In genomic region chr4:111836601-111837000, GRCh38 we compare ENCODE assay signal across 17 cellular contexts.
A peak's percentile ranks its signal among the peaks of the same experiment; 100 is the strongest.
DNase-seq lines count a peak whose midpoint lies in the region; ATAC-seq and TF ChIP-seq lines count a peak whose summit lies in the region.
"Had no signal": no experiment of that assay in that cellular context is flagged by ENCODE, and none has a peak within 500 bp of the region (broad histone marks: within the 10 kb centered on the region; RNA-seq: fewer than 3 reads in every experiment).

No MANE protein-coding gene starts in this region.

- no peaks in the 10 kb centered on the region for H3K36me3 ChIP-seq in GM23338 (ENCODE audit: insufficient read depth)
- no peaks in the 10 kb centered on the region for H3K36me3 ChIP-seq in WERI-Rb-1
- H3K36me3 ChIP-seq in neuronal stem cell (replicated peaks in 1 of 2; ENCODE audit: control insufficient read depth in 2 of 2, insufficient read depth in 2 of 2, low read length in 2 of 2), result no peaks in the 10 kb centered on the region
- no peaks in the 10 kb centered on the region for H3K36me3 ChIP-seq in right lobe of liver
- no peaks in the 10 kb centered on the region for H3K36me3 ChIP-seq in body of pancreas (replicated peaks in 1 of 2; ENCODE audit: insufficient read depth in 1 of 2, low read depth in 2 of 2)
- H3K36me3 ChIP-seq in heart right ventricle, result no peaks in the 10 kb centered on the region
- H3K36me3 ChIP-seq: BLaER1 had no signal

- intact Hi-C loops in right lobe of liver (cut with DNase I) (no loop called here), body of pancreas (cut with DNase I) (no loop called here), MCF 10A (cut with micrococcal nuclease) (no loop called here), heart right ventricle (cut with DNase I) (no loop called here)

- H3K14ac ChIP-seq in neuronal stem cell (ENCODE audit: low read length), result no peak overlapping the region

- H3K23ac ChIP-seq in neuronal stem cell (ENCODE audit: low read depth, low read length, poor library complexity), result no peak overlapping the region

- H3K4me2 ChIP-seq in GM23338, result no peak overlapping the region
- H3K4me2 ChIP-seq in neuronal stem cell (ENCODE audit: insufficient read depth, low read length, poor library complexity, severe bottlenecking), result no peak overlapping the region
- H3K4me2 ChIP-seq: A549, BLaER1 had no signal

- TF ChIP-seq CTCF in GM23338 (conservative IDR thresholded peaks at IDR 0.05; ENCODE audit: low read depth in 2 of 2) (no peak), WERI-Rb-1 (IDR thresholded peaks at IDR 0.05; ENCODE audit: low read depth, low read length) (peak; percentile 58), right lobe of liver (IDR thresholded peaks at IDR 0.05) (no peak), body of pancreas (IDR thresholded peaks at IDR 0.05) (no peak), MCF 10A (IDR thresholded peaks at IDR 0.05; ENCODE audit: unreplicated experiment) (no peak), heart right ventricle (IDR thresholded peaks at IDR 0.05) (no peak)

- no peak overlapping the region for H3K4me3 Mint-ChIP-seq in GM23338
- no peak overlapping the region for H3K4me3 Mint-ChIP-seq in MCF 10A (ENCODE audit: unreplicated experiment)
- H3K4me3 Mint-ChIP-seq: CD8-positive, alpha-beta memory T cell; HFFc6 had no signal

- CTCF ChIA-PET in MCF 10A (lab: Yijun Ruan, JAX), result interaction anchor here (0.6 to 1.7 kb wide), 3 partner anchors 18 to 195 kb away, joined by 3 to 6 read pairs (median 3); no protein-coding TSS in a partner anchor

- no peak for ATAC-seq in GM23338
- ATAC-seq in right lobe of liver, result no peak
- no peak for ATAC-seq in body of pancreas
- ATAC-seq in heart right ventricle, result no peak
- ATAC-seq: A549, GM12878, HepG2 had no signal

- H2BK120ac ChIP-seq in neuronal stem cell (ENCODE audit: low read depth, low read length), result no peak overlapping the region

- no peak overlapping the region for H2BK15ac ChIP-seq in neuronal stem cell (ENCODE audit: low read length)

- H2AFZ ChIP-seq in GM23338, result 0 out of 2 replicates have a peak overlapping the region, but pooled peaks have one; percentile 1
- no peak overlapping the region for H2AFZ ChIP-seq in neuronal stem cell (ENCODE audit: low read length)

- no peaks in the 10 kb centered on the region for H3K79me1 ChIP-seq in neuronal stem cell (ENCODE audit: low read depth, low read length)

- no peaks in the 10 kb centered on the region for H3K27me3 Mint-ChIP-seq in GM23338 (ENCODE audit: insufficient read depth, low read depth, poor library complexity)
- peaks cover 40% of the 10 kb centered on the region for H3K27me3 Mint-ChIP-seq in MCF 10A (ENCODE audit: insufficient read depth, unreplicated experiment)
- H3K27me3 Mint-ChIP-seq: CD8-positive, alpha-beta memory T cell had no signal

- no peak overlapping the region for H2AK5ac ChIP-seq in neuronal stem cell (ENCODE audit: low read depth, low read length)

- BruUV-seq in MCF 10A (replicated peaks; lab: Mats Ljungman, UMichigan), result no TSS peak

- H3K9ac ChIP-seq in neuronal stem cell (ENCODE audit: low read depth, low read length, poor library complexity), result no peak overlapping the region
- H3K9ac ChIP-seq: BLaER1 had no signal

- no CpG with 5 or more reads among the region's 3 CpGs for WGBS in neuronal stem cell (ENCODE audit: extremely low coverage in 2 of 2, insufficient read length in 2 of 2, insufficient replicate concordance in 1 of 2), 2 donors
- 76% methylated on average over 3 of the region's 3 CpGs for WGBS in right lobe of liver (ENCODE audit: insufficient coverage, low coverage, low lambda C conversion rate, missing lambda C conversion rate)
- WGBS in body of pancreas, 2 donors, result 63 to 81% methylated on average over 3 of the region's 3 CpGs
- 86 to 93% methylated on average over 3 of the region's 3 CpGs for WGBS in heart right ventricle, 2 donors

- no peaks in the 10 kb centered on the region for H4K20me1 ChIP-seq in GM23338 (replicated peaks; ENCODE audit: insufficient read depth)
- H4K20me1 ChIP-seq: BLaER1 had no signal

- DNase-seq in GM23338 (ENCODE audit: low spot score) (no peak), NCI-H69 (lab: John Stamatoyannopoulos, UW) (peak; percentile 68), WERI-Rb-1 (peak; percentile 73), neuronal stem cell (ENCODE audit: low spot score) (no peak), right lobe of liver (no peak), body of pancreas (no peak), MCF 10A (ENCODE audit: unreplicated experiment) (no peak), heart right ventricle (no peak)
- DNase-seq: Caco-2; CD8-positive, alpha-beta memory T cell; DMS79; HCEC 1CT; HFFc6 had no signal

- no peaks in the 10 kb centered on the region for H3K27me3 ChIP-seq in GM23338 (ENCODE audit: insufficient read depth)
- H3K27me3 ChIP-seq in WERI-Rb-1 (ENCODE audit: insufficient read depth, low read depth, severe bottlenecking), result no peaks in the 10 kb centered on the region
- H3K27me3 ChIP-seq in neuronal stem cell (ENCODE audit: control insufficient read depth in 3 of 3, insufficient read depth in 3 of 3, low read depth in 1 of 3, low read length in 3 of 3), result no peaks in the 10 kb centered on the region
- no peaks in the 10 kb centered on the region for H3K27me3 ChIP-seq in right lobe of liver
- peaks cover 0 to 2% of the 10 kb centered on the region in 2 donors for H3K27me3 ChIP-seq in body of pancreas
- H3K27me3 ChIP-seq in heart right ventricle, result no peaks in the 10 kb centered on the region
- H3K27me3 ChIP-seq: BLaER1 had no signal

- H4K8ac ChIP-seq in neuronal stem cell (ENCODE audit: low read depth, low read length), result no peak overlapping the region

- H3K27ac ChIP-seq in GM23338 (ENCODE audit: low read depth), result no peak overlapping the region
- no peak overlapping the region for H3K27ac ChIP-seq in WERI-Rb-1
- no peak overlapping the region for H3K27ac ChIP-seq in neuronal stem cell (replicated peaks; ENCODE audit: low read length)
- H3K27ac ChIP-seq in right lobe of liver, result no peak overlapping the region
- H3K27ac ChIP-seq in body of pancreas, result no peak overlapping the region
- H3K27ac ChIP-seq in heart right ventricle, result no peak overlapping the region
- H3K27ac ChIP-seq: A549, BLaER1 had no signal

- H3K79me2 ChIP-seq in GM23338 (replicated peaks; ENCODE audit: insufficient read depth), result no peaks in the 10 kb centered on the region

- H3K27ac Mint-ChIP-seq in GM23338 (no peak overlapping the region), MCF 10A (ENCODE audit: low read depth, unreplicated experiment) (no peak overlapping the region)
- H3K27ac Mint-ChIP-seq: CD8-positive, alpha-beta memory T cell; HFFc6 had no signal

- H3K9me2 ChIP-seq in GM23338 (ENCODE audit: insufficient read depth), result peaks cover 3% of the 10 kb centered on the region; the same call in 1 of the 2 replicates

- H3K4me1 ChIP-seq in GM23338 (ENCODE audit: insufficient read depth) (0 out of 2 replicates have a peak, but pooled peaks cover 3% of the 10 kb centered on the region), neuronal stem cell (ENCODE audit: control insufficient read depth in 2 of 2, insufficient read depth in 1 of 2, low read depth in 1 of 2, low read length in 2 of 2) (peaks cover 0 to 6% of the 10 kb centered on the region in 2 donors), right lobe of liver (no peaks in the 10 kb centered on the region), body of pancreas (no peaks in the 10 kb centered on the region), heart right ventricle (no peaks in the 10 kb centered on the region)
- H3K4me1 ChIP-seq: A549, BLaER1, Caco-2 had no signal

- H3K18ac ChIP-seq in neuronal stem cell (ENCODE audit: low read length), result peak overlapping the region; percentile 15

- no peaks in the 10 kb centered on the region for H3F3A ChIP-seq in GM23338 (replicated peaks; ENCODE audit: low read depth)

- no peak overlapping the region for H4K91ac ChIP-seq in neuronal stem cell (ENCODE audit: low read depth, low read length, poor library complexity)

- POLR2A ChIA-PET in MCF 10A (lab: Yijun Ruan, JAX), result no interaction called here

- no peak overlapping the region for H3K4ac ChIP-seq in neuronal stem cell (ENCODE audit: low read length)

- no peak overlapping the region for H2BK5ac ChIP-seq in neuronal stem cell (ENCODE audit: low read length)

- no peak for TF ChIP-seq POLR2A in right lobe of liver (IDR thresholded peaks at IDR 0.05)
- TF ChIP-seq POLR2A in body of pancreas (IDR thresholded peaks at IDR 0.05), result no peak

- H3K4me3 ChIP-seq in GM23338, result no peak overlapping the region
- no peak overlapping the region for H3K4me3 ChIP-seq in WERI-Rb-1 (ENCODE audit: low read depth, low read length)
- H3K4me3 ChIP-seq in neuronal stem cell (ENCODE audit: low read length in 2 of 2), result peak overlapping the region in 1 of 2 donors; percentile 64
- H3K4me3 ChIP-seq in right lobe of liver, result no peak overlapping the region
- no peak overlapping the region for H3K4me3 ChIP-seq in body of pancreas
- H3K4me3 ChIP-seq in heart right ventricle, result no peak overlapping the region
- H3K4me3 ChIP-seq: A549, BLaER1, GM12878 had no signal

- H3K36me3 Mint-ChIP-seq in GM23338 (ENCODE audit: low read depth) (no peaks in the 10 kb centered on the region; the same call in 2 of the 3 replicates), MCF 10A (ENCODE audit: insufficient read depth, unreplicated experiment) (no peaks in the 10 kb centered on the region)
- H3K36me3 Mint-ChIP-seq: CD8-positive, alpha-beta memory T cell had no signal

- no peaks in the 10 kb centered on the region for H3K9me3 Mint-ChIP-seq in GM23338
- no peaks in the 10 kb centered on the region for H3K9me3 Mint-ChIP-seq in MCF 10A (ENCODE audit: unreplicated experiment)
- H3K9me3 Mint-ChIP-seq: HFFc6 had no signal

- no peaks in the 10 kb centered on the region for H3K9me3 ChIP-seq in WERI-Rb-1 (ENCODE audit: severe bottlenecking)
- H3K9me3 ChIP-seq in neuronal stem cell (replicated peaks in 1 of 2; ENCODE audit: control insufficient read depth in 2 of 2, insufficient read depth in 1 of 2, low read depth in 1 of 2, low read length in 2 of 2), result no peaks in the 10 kb centered on the region
- no peaks in the 10 kb centered on the region for H3K9me3 ChIP-seq in right lobe of liver
- no peaks in the 10 kb centered on the region for H3K9me3 ChIP-seq in body of pancreas
- H3K9me3 ChIP-seq in heart right ventricle, result no peaks in the 10 kb centered on the region
- H3K9me3 ChIP-seq: A549, Caco-2 had no signal

- no peak overlapping the region for H2BK12ac ChIP-seq in neuronal stem cell (ENCODE audit: low read length)

- H3K4me1 Mint-ChIP-seq in GM23338, result peaks cover 11% of the 10 kb centered on the region
- no peaks in the 10 kb centered on the region for H3K4me1 Mint-ChIP-seq in MCF 10A (ENCODE audit: insufficient read depth, unreplicated experiment)
- H3K4me1 Mint-ChIP-seq: CD8-positive, alpha-beta memory T cell had no signal

TF ChIP-seq in GM23338, 12 proteins besides CTCF, POLR2A, EP300 and RAD21 (continues in another document):
- TF ChIP-seq, protein P1, sequence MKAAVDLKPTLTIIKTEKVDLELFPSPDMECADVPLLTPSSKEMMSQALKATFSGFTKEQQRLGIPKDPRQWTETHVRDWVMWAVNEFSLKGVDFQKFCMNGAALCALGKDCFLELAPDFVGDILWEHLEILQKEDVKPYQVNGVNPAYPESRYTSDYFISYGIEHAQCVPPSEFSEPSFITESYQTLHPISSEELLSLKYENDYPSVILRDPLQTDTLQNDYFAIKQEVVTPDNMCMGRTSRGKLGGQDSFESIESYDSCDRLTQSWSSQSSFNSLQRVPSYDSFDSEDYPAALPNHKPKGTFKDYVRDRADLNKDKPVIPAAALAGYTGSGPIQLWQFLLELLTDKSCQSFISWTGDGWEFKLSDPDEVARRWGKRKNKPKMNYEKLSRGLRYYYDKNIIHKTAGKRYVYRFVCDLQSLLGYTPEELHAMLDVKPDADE (IDR thresholded peaks at IDR 0.05), result no peak

Comparison
In these comparisons a context has a peak if more than half of its experiments do, and no peak if none do; other contexts are left out.
1. DNase-seq: peak in NCI-H69 (single experiment) and WERI-Rb-1 (single experiment); none in GM23338 (single experiment), neuronal stem cell (single experiment), right lobe of liver (0 of 3), body of pancreas (0 of 4), MCF 10A (single experiment) and heart right ventricle (0 of 2).